In genomic region chr4:139175647-139176298, GRCh38 we compare ENCODE assay signal across 8 cellular contexts. TPM values are rescaled to one million over a fixed set of nuclear protein-coding genes. Genes with fewer than 3 reads are reported as not detected.
A peak's percentile ranks its signal among the peaks of the same experiment; 100 is the strongest.
DNase-seq lines count a peak whose midpoint lies in the region; ATAC-seq lines count a peak whose summit lies in the region.

No MANE protein-coding gene starts in this region.

- whole genome bisulfite sequencing in right cardiac atrium: 3% methylated on average over 26 of the region's 26 CpGs

- peak overlapping the region; percentile 72 for H3K9ac ChIP-seq in HUES6 (ENCODE audit: low read length)

- H3K4me1 ChIP-seq in HUES6 (ENCODE audit: control insufficient read depth, insufficient read depth, low read length) (peaks cover 33% of the 10 kb centered on the region), right cardiac atrium (ENCODE audit: control insufficient read depth, insufficient read depth, low read length) (peaks cover 2% of the 10 kb centered on the region)

- peak; percentile 0 to 3 for ATAC-seq in right cardiac atrium

- H3K27me3 ChIP-seq in HUES6 (ENCODE audit: control insufficient read depth, insufficient read depth, low read length): no peaks in the 10 kb centered on the region; the same call in 1 of the 2 replicates
- no peaks in the 10 kb centered on the region for H3K27me3 ChIP-seq in right cardiac atrium (ENCODE audit: control insufficient read depth, insufficient read depth)

- peak overlapping the region; percentile 96 for H3K4me3 ChIP-seq in HUES6 (ENCODE audit: low read depth, low read length)
- peak overlapping the region; percentile 96 for H3K4me3 ChIP-seq in right cardiac atrium (ENCODE audit: low read length)
- H3K4me3 ChIP-seq in skeletal muscle cell (ENCODE audit: low read depth, low read length): peak overlapping the region; percentile 91

- in situ Hi-C loops in G401 (cut with HindIII; ENCODE audit: low sequenced_read_pairs): no loop called here

- no peaks in the 10 kb centered on the region for H3K36me3 ChIP-seq in HUES6 (ENCODE audit: control insufficient read depth, insufficient read depth, low read length)

- intact Hi-C loops in right cardiac atrium (cut with DNase I): loop anchor here in 1 of 4 donors (10.0 kb wide), 1 partner anchor 129 kb away; the partner anchor contains the start of genes NAA15 and NDUFC1

- no peaks in the 10 kb centered on the region for H3K9me3 ChIP-seq in HUES6 (ENCODE audit: control insufficient read depth, insufficient read depth, low read depth, low read length)
- no peaks in the 10 kb centered on the region for H3K9me3 ChIP-seq in right cardiac atrium (ENCODE audit: control insufficient read depth, low read length)

- H3K27ac ChIP-seq in HUES6 (ENCODE audit: low read depth, low read length) (peak overlapping the region; percentile 92; the same call in 1 of the 2 replicates), right cardiac atrium (ENCODE audit: low read length) (peak overlapping the region; percentile 99)

- DNase-seq in COR-L47 (lab: John Stamatoyannopoulos, UW) (peak; percentile 68), right cardiac atrium (no peak), skeletal muscle cell (ENCODE audit: low read depth) (no peak), NCI-H1930 (lab: John Stamatoyannopoulos, UW) (no peak), G401 (ENCODE audit: low spot score) (no peak)
- peak; percentile 57 for DNase-seq in activated CD8-positive, alpha-beta memory T cell treated with anti-CD3 and anti-CD28 coated beads, Interleukin-2, amount 50 U/mL, for 48 hours
- no peak for DNase-seq in NK-92 treated with Interleukin-12 subunit alpha and Interleukin-12 subunit beta, amount 100 ng/mL, for 24 hours (lab: John Stamatoyannopoulos, UW)

RNA-seq across cellular contexts. Expression of gene ELF2, which starts 1.2 kb away (rescaled TPM):
- 10 to 100 TPM; 40.0 to 44.0 (median 42.8) TPM for total RNA-seq in right cardiac atrium
- 15.6 TPM for polyA plus RNA-seq in right cardiac atrium
- total RNA-seq in G401 (2014; rRNA removed; shearing (Covaris generic)): 18.9 and 36.6 TPM in 2 replicates

Comparison
In these comparisons a context has a peak if more than half of its experiments do, and no peak if none do; other contexts are left out.
1. DNase-seq: peak in COR-L47 (single experiment) and activated CD8-positive, alpha-beta memory T cell treated with anti-CD3 and anti-CD28 coated beads, Interleukin-2, amount 50 U/mL, for 48 hours (single experiment); none in right cardiac atrium (0 of 3), skeletal muscle cell (single experiment), NCI-H1930 (0 of 2), G401 (single experiment) and NK-92 treated with Interleukin-12 subunit alpha and Interleukin-12 subunit beta, amount 100 ng/mL, for 24 hours (single experiment).
2. Peak in every context shown above with its lines, with median percentiles within 50 percentile points of each other: H3K4me3 ChIP-seq.